23 cellular contexts compared by ENCODE assay signal in genomic region chr10:8665322-8665721, GRCh38.
"Had no signal": no experiment of that assay in that cellular context is flagged by ENCODE, and none has a peak within 500 bp of the region (broad histone marks: within the 10 kb centered on the region; RNA-seq: fewer than 3 reads in every experiment).

No MANE protein-coding gene starts in this region.

- ATAC-seq: activated CD4-positive, CD25-positive, alpha-beta regulatory T cell treated with anti-CD3 and anti-CD28 coated beads, Interleukin-2, amount 50 U/mL, for 24 hours; activated CD8-positive, alpha-beta T cell treated with anti-CD3 and anti-CD28 coated beads, Interleukin-2, amount 10 ng/mL, durations not matched to agents 7 days and 5 days; activated naive CD4-positive, alpha-beta T cell treated with anti-CD3 and anti-CD28 coated beads, Interleukin-2, amount 50 U/mL, for 72 hours; activated naive CD8-positive, alpha-beta T cell treated with anti-CD3 and anti-CD28 coated beads, Interleukin-2, amount 50 U/mL, for 24 hours had no signal

- H3K4me1 Mint-ChIP-seq: activated naive CD8-positive, alpha-beta T cell treated with anti-CD3 and anti-CD28 coated beads, Interleukin-2, amount 50 U/mL, for 24 hours had no signal

- H3K9me3 Mint-ChIP-seq: activated naive CD4-positive, alpha-beta T cell treated with anti-CD3 and anti-CD28 coated beads, Interleukin-2, amount 50 U/mL, for 72 hours; T-helper 1 cell treated with Interleukin-12 subunit alpha and Interleukin-12 subunit beta and Interleukin-4 antibody, amounts not matched to agents 30 μg/mL and 1 μg/mL, for 36 hours had no signal

- DNase-seq: activated CD4-positive, alpha-beta T cell treated with anti-CD3 and anti-CD28 coated beads for 48 hours; activated CD4-positive, alpha-beta T cell treated with anti-CD3 and anti-CD28 coated beads, Interleukin-2, amount 50 U/mL, for 4 hours; activated CD8-positive, alpha-beta memory T cell treated with anti-CD3 and anti-CD28 coated beads, Interleukin-2, amount 50 U/mL, for 48 hours; activated CD8-positive, alpha-beta T cell treated with anti-CD3 and anti-CD28 coated beads, Interleukin-2, amount 10 ng/mL, durations not matched to agents 7 days and 5 days; activated naive CD8-positive, alpha-beta T cell treated with anti-CD3 and anti-CD28 coated beads, Interleukin-2, amount 50 U/mL, for 24 hours; activated T-cell treated with anti-CD3 and anti-CD28 coated beads, Interleukin-2, amount 50 U/mL, for 1 hour; amygdala; brain microvascular endothelial cell; cerebellar nuclear complex; MG63; NCI-H1092 treated with DMSO at 0.1 percent for 48 hours; NCI-H1417 treated with DMSO at 0.1 percent for 48 hours; NCI-H1694; NCI-H2029 treated with DMSO at 0.1 percent for 48 hours; NCI-H345; NCI-H510A; NCI-H69; Peyer's patch; Right ventricle myocardium superior had no signal

- H3K27ac Mint-ChIP-seq: activated CD8-positive, alpha-beta T cell treated with anti-CD3 and anti-CD28 coated beads, Interleukin-2, amount 10 ng/mL, durations not matched to agents 7 days and 5 days; activated naive CD4-positive, alpha-beta T cell treated with anti-CD3 and anti-CD28 coated beads, Interleukin-2, amount 50 U/mL, for 72 hours; activated naive CD8-positive, alpha-beta T cell treated with anti-CD3 and anti-CD28 coated beads, Interleukin-2, amount 50 U/mL, for 24 hours; T-helper 1 cell treated with Interleukin-12 subunit alpha and Interleukin-12 subunit beta and Interleukin-4 antibody, amounts not matched to agents 30 μg/mL and 1 μg/mL, for 36 hours had no signal

- H3K4me3 Mint-ChIP-seq: activated CD8-positive, alpha-beta T cell treated with anti-CD3 and anti-CD28 coated beads, Interleukin-2, amount 10 ng/mL, durations not matched to agents 7 days and 5 days; activated naive CD8-positive, alpha-beta T cell treated with anti-CD3 and anti-CD28 coated beads, Interleukin-2, amount 50 U/mL, for 24 hours; T-helper 1 cell treated with Interleukin-12 subunit alpha and Interleukin-12 subunit beta and Interleukin-4 antibody, amounts not matched to agents 30 μg/mL and 1 μg/mL, for 36 hours had no signal

- FAIRE-seq: colon had no signal
